In genomic region chr11:75371930-75372876, GRCh38 we compare ENCODE assay signal across 11 cellular contexts. TPM values are rescaled to one million over a fixed set of nuclear protein-coding genes. Genes with fewer than 3 reads are reported as not detected.
DNase-seq lines count a peak whose midpoint lies in the region; ATAC-seq and TF ChIP-seq lines count a peak whose summit lies in the region.
"Had no signal": no experiment of that assay in that cellular context is flagged by ENCODE, and none has a peak within 500 bp of the region (broad histone marks: within the 10 kb centered on the region; RNA-seq: fewer than 3 reads in every experiment).

No MANE protein-coding gene starts in this region.

- no peaks in the 10 kb centered on the region for H3K9me2 ChIP-seq in PC-9 (ENCODE audit: insufficient read depth)

- TF ChIP-seq POLR2A in tibial nerve (IDR thresholded peaks at IDR 0.05) = no peak

- peaks cover 17% of the 10 kb centered on the region for H3K4me1 Mint-ChIP-seq in stimulated activated naive CD8-positive, alpha-beta T cell treated with anti-CD3 and anti-CD28 coated beads, Interleukin-15, amount 100 ng/mL, for 72 hours

- H3K4me1 ChIP-seq in PC-9 (replicated peaks; ENCODE audit: insufficient read depth) (peaks cover 36% of the 10 kb centered on the region), tibial nerve (peaks cover 0 to 17% (median 0%) of the 10 kb centered on the region in 4 donors)

- DNase-seq in SHP77 (lab: John Stamatoyannopoulos, UW) (peak; percentile 23 to 45), SHP77 treated with DMSO at 0.1 percent for 48 hours (lab: John Stamatoyannopoulos, UW) (no peak), PC-9 (peak; percentile 32 to 95), left lobe of liver (ENCODE audit: low spot score) (no peak), tibial nerve (ENCODE audit: low spot score in 2 of 2) (no peak), NCI-H2081 treated with DMSO at 0.1 percent for 48 hours (lab: John Stamatoyannopoulos, UW) (no peak)
- no peak for DNase-seq in stimulated activated naive CD8-positive, alpha-beta T cell treated with anti-CD3 and anti-CD28 coated beads, Interleukin-15, amount 100 ng/mL, for 72 hours
- DNase-seq: activated naive CD8-positive, alpha-beta T cell treated with anti-CD3 and anti-CD28 coated beads, Interleukin-2, amount 10 ng/mL, durations not matched to agents 7 days and 5 days; NCI-H524; nephron progenitor cell had no signal

- no peaks in the 10 kb centered on the region for H3K9me3 Mint-ChIP-seq in stimulated activated naive CD8-positive, alpha-beta T cell treated with anti-CD3 and anti-CD28 coated beads, Interleukin-15, amount 100 ng/mL, for 72 hours

- H3K4me3 Mint-ChIP-seq in stimulated activated naive CD8-positive, alpha-beta T cell treated with anti-CD3 and anti-CD28 coated beads, Interleukin-15, amount 100 ng/mL, for 72 hours = no peak overlapping the region
- H3K4me3 Mint-ChIP-seq: activated naive CD8-positive, alpha-beta T cell treated with anti-CD3 and anti-CD28 coated beads, Interleukin-2, amount 10 ng/mL, durations not matched to agents 7 days and 5 days; nephron progenitor cell had no signal

- H3K9me3 ChIP-seq in PC-9 (ENCODE audit: insufficient read depth, low read depth) (no peaks in the 10 kb centered on the region), tibial nerve (peaks cover 0 to 14% (median 0%) of the 10 kb centered on the region in 4 donors)

- CTCF ChIA-PET in PC-9 (lab: Charles Lee) = interaction anchor here (0.6 to 1.7 kb wide), 3 partner anchors 9 to 138 kb away, joined by 3 to 7 read pairs (median 6); no protein-coding TSS in a partner anchor

- no TSS peak for BruUV-seq in PC-9 (replicated peaks; lab: Mats Ljungman, UMichigan)

- no peak overlapping the region for H3K4me3 ChIP-seq in PC-9
- no peak overlapping the region for H3K4me3 ChIP-seq in tibial nerve

- intact Hi-C loops in PC-9 (cut with micrococcal nuclease; ENCODE audit: unreplicated experiment) = loop anchor here (1.0 kb wide), 1 partner anchor 8 kb away; no protein-coding TSS in a partner anchor

- no peak for TF ChIP-seq CTCF in PC-9 (conservative IDR thresholded peaks at IDR 0.05)
- no peak for TF ChIP-seq CTCF in tibial nerve (IDR thresholded peaks at IDR 0.05)

- H3K27ac ChIP-seq in PC-9 = peak overlapping the region; percentile 32
- peak overlapping the region in 3 of 4 donors; percentile 2 to 70 (median 64) for H3K27ac ChIP-seq in tibial nerve

- WGBS in tibial nerve, 2 donors = 50 to 58% methylated on average over 8 of the region's 8 CpGs

- H3K4me2 ChIP-seq in PC-9 = peak overlapping the region; percentile 61

- H3K79me2 ChIP-seq in PC-9 (ENCODE audit: low read depth) = no peaks in the 10 kb centered on the region

- H3F3A ChIP-seq in PC-9 (ENCODE audit: insufficient read depth, low read depth) = peaks cover 19% of the 10 kb centered on the region

- no peaks in the 10 kb centered on the region for H4K20me1 ChIP-seq in PC-9 (ENCODE audit: insufficient read depth)

- H2AFZ ChIP-seq in PC-9 = no peak overlapping the region

- H3K27ac Mint-ChIP-seq in stimulated activated naive CD8-positive, alpha-beta T cell treated with anti-CD3 and anti-CD28 coated beads, Interleukin-15, amount 100 ng/mL, for 72 hours = no peak overlapping the region
- H3K27ac Mint-ChIP-seq: activated naive CD8-positive, alpha-beta T cell treated with anti-CD3 and anti-CD28 coated beads, Interleukin-2, amount 10 ng/mL, durations not matched to agents 7 days and 5 days; nephron progenitor cell had no signal

- POLR2A ChIA-PET in PC-9 (lab: Charles Lee; ENCODE audit: unreplicated experiment) = interaction anchor here (0.5 to 0.9 kb wide), 8 partner anchors 9 to 192 kb away, joined by 3 to 16 read pairs (median 4); no protein-coding TSS in a partner anchor

- no peaks in the 10 kb centered on the region for H3K27me3 Mint-ChIP-seq in stimulated activated naive CD8-positive, alpha-beta T cell treated with anti-CD3 and anti-CD28 coated beads, Interleukin-15, amount 100 ng/mL, for 72 hours

- H3K36me3 ChIP-seq in PC-9 (ENCODE audit: low read depth) (no peaks in the 10 kb centered on the region), tibial nerve (no peaks in the 10 kb centered on the region)

- no peak for TF ChIP-seq EP300 in tibial nerve (IDR thresholded peaks at IDR 0.05)

- no peaks in the 10 kb centered on the region for H3K27me3 ChIP-seq in PC-9 (ENCODE audit: insufficient read depth, low read depth)
- H3K27me3 ChIP-seq in tibial nerve = no peaks in the 10 kb centered on the region

- ATAC-seq in left lobe of liver (peak; percentile 66), HG02970 (IDR thresholded peaks at IDR 0.05; ENCODE audit: low FRiP score, unreplicated experiment) (no peak)
- ATAC-seq in stimulated activated naive CD8-positive, alpha-beta T cell treated with anti-CD3 and anti-CD28 coated beads, Interleukin-15, amount 100 ng/mL, for 72 hours = no peak

RNA-seq across cellular contexts. Expression of gene ARRB1, which starts 20.7 kb away (rescaled TPM):
- total RNA-seq in PC-9 (2021) (31.8 and 43.6 TPM in 2 replicates), left lobe of liver (9.3 TPM), tibial nerve (10 to 100 TPM; 38.2 to 68.1 (median 45.8) TPM)

RNA-seq across cellular contexts. Expression of gene RPS3, which starts 27.1 kb away (rescaled TPM):
- total RNA-seq in PC-9 (2021) = 3,914 and 4,011 TPM in 2 replicates
- total RNA-seq in left lobe of liver = 474 TPM
- 1,000 to 10,000 TPM; 1,012 to 1,395 (median 1,115) TPM for total RNA-seq in tibial nerve

Comparison
In these comparisons a context has a peak if more than half of its experiments do, and no peak if none do; other contexts are left out.
1. DNase-seq: peak in SHP77 (2 of 2) and PC-9 (2 of 2); none in SHP77 treated with DMSO at 0.1 percent for 48 hours (single experiment), left lobe of liver (single experiment), tibial nerve (0 of 2), stimulated activated naive CD8-positive, alpha-beta T cell treated with anti-CD3 and anti-CD28 coated beads, Interleukin-15, amount 100 ng/mL, for 72 hours (0 of 2) and NCI-H2081 treated with DMSO at 0.1 percent for 48 hours (single experiment).